8 cellular contexts compared by ENCODE assay signal in genomic region chr12:104457746-104458644, GRCh38. TPM values are rescaled to one million over a fixed set of nuclear protein-coding genes. Genes with fewer than 3 reads are reported as not detected.
DNase-seq lines count a peak whose midpoint lies in the region; ATAC-seq, FAIRE-seq and TF ChIP-seq lines count a peak whose summit lies in the region.

No MANE protein-coding gene starts in this region.

- CTCF ChIA-PET in T-cell (lab: Charles Lee) = interaction anchor here (0.6 to 2.3 kb wide), 9 partner anchors 20 to 337 kb away, joined by 3 to 11 read pairs (median 3); no protein-coding TSS in a partner anchor

- no peaks in the 10 kb centered on the region for H3K9me3 Mint-ChIP-seq in T-cell

- peak overlapping the region; percentile 98 to 99 (median 99) for H3K4me3 Mint-ChIP-seq in T-cell

- DNase-seq in H54 (ENCODE audit: insufficient read length, low spot score) = peak; percentile 30
- DNase-seq in T-cell = peak; percentile 39 to 75 (median 60)
- no peak for DNase-seq in astrocyte of the spinal cord (ENCODE audit: low read depth, low spot score)
- DNase-seq in spleen = peak; percentile 92
- DNase-seq in HT-29 (ENCODE audit: low spot score) = no peak
- no peak for DNase-seq in H4 (ENCODE audit: low spot score)

- H3K27ac ChIP-seq in ACC112 (ENCODE audit: low read depth, low read length) = peak overlapping the region; percentile 68; the same call in 1 of the 2 replicates
- no peak overlapping the region for H3K27ac ChIP-seq in iPS-18a (ENCODE audit: low read length)
- H3K27ac ChIP-seq in spleen = peak overlapping the region; percentile 84 to 93 (median 90)

- no peaks in the 10 kb centered on the region for H3K27me3 ChIP-seq in ACC112 (ENCODE audit: insufficient read depth, low read length)
- H3K27me3 ChIP-seq in iPS-18a (ENCODE audit: control insufficient read depth, insufficient read depth, low read length) = peaks cover 42% of the 10 kb centered on the region
- H3K27me3 ChIP-seq in spleen (replicated peaks in 1 of 7) = no peaks in the 10 kb centered on the region

- H3K4me1 Mint-ChIP-seq in T-cell = peaks cover 51 to 55% (median 53%) of the 10 kb centered on the region in 3 donors

- TF ChIP-seq POLR2A in H54 (IDR thresholded peaks at IDR 0.05; ENCODE audit: low read depth, low read length) (no peak), spleen (IDR thresholded peaks at IDR 0.05) (no peak)

- H3K4me1 ChIP-seq in ACC112 (ENCODE audit: control insufficient read depth, insufficient read depth, low read length, unreplicated experiment) = peaks cover 24% of the 10 kb centered on the region
- peaks cover 27% of the 10 kb centered on the region for H3K4me1 ChIP-seq in iPS-18a (ENCODE audit: control insufficient read depth, low read depth, low read length)
- H3K4me1 ChIP-seq in spleen = peaks cover 33 to 67% (median 51%) of the 10 kb centered on the region in 6 donors

- no peaks in the 10 kb centered on the region for H3K27me3 Mint-ChIP-seq in T-cell

- POLR2A ChIA-PET in T-cell (lab: Charles Lee) = interaction anchor here (0.5 to 2.5 kb wide), 3 partner anchors 20 to 875 kb away, joined by 4 to 11 read pairs (median 11); no protein-coding TSS in a partner anchor

- peak overlapping the region; percentile 76 for H2AFZ ChIP-seq in ACC112 (ENCODE audit: low read length, unreplicated experiment)

- peak overlapping the region; percentile 95 to 97 for H3K27ac Mint-ChIP-seq in T-cell

- H3K4me3 ChIP-seq in ACC112 (ENCODE audit: low read depth, low read length) (peak overlapping the region; percentile 83), astrocyte of the spinal cord (ENCODE audit: low read depth, low read length) (peak overlapping the region; percentile 91), iPS-18a (ENCODE audit: low read length) (peak overlapping the region; percentile 90), spleen (peak overlapping the region; percentile 87 to 100 (median 94))

- no peak for FAIRE-seq in H54 (lab: Jason Lieb, UNC)

- in situ Hi-C loops in astrocyte of the spinal cord (cut with HindIII; ENCODE audit: low sequenced_read_pairs) = no loop called here

- peak; percentile 21 to 46 (median 43) for ATAC-seq in T-cell (replicated peaks in 1 of 4)

- TF ChIP-seq CTCF in astrocyte of the spinal cord (IDR thresholded peaks at IDR 0.05; ENCODE audit: low read depth, low read length) (no peak), spleen (IDR thresholded peaks at IDR 0.05 in 8 of 11, conservative IDR thresholded peaks at IDR 0.05 in 3 of 11) (peak in 2 of 11 experiments; percentile 7 to 16)

- H3K9ac ChIP-seq in iPS-18a (ENCODE audit: low read length) = peak overlapping the region; percentile 77

- no peaks in the 10 kb centered on the region for H3K36me3 Mint-ChIP-seq in T-cell

- intact Hi-C loops in spleen (cut with DNase I; ENCODE audit: low total_unique reads) = loop anchor here (2.0 to 10.0 kb wide), 2 partner anchors 55 to 417 kb away; no protein-coding TSS in a partner anchor

- H3K9me3 ChIP-seq in iPS-18a (ENCODE audit: control insufficient read depth, low read depth, low read length) (no peaks in the 10 kb centered on the region), spleen (no peaks in the 10 kb centered on the region)

- peaks cover 42% of the 10 kb centered on the region for H3K79me2 ChIP-seq in ACC112 (ENCODE audit: control insufficient read depth, insufficient read depth, low read length, unreplicated experiment)

- WGBS in spleen, 5 donors = 0 to 1% (median 1%) methylated on average over 39 to 69 of the region's 69 CpGs

- no peaks in the 10 kb centered on the region for H3K36me3 ChIP-seq in ACC112 (ENCODE audit: insufficient read depth, low read length)
- no peaks in the 10 kb centered on the region for H3K36me3 ChIP-seq in iPS-18a (ENCODE audit: control insufficient read depth, low read depth, low read length)
- H3K36me3 ChIP-seq in spleen = no peaks in the 10 kb centered on the region

RNA-seq across cellular contexts. Expression of gene CHST11, which starts 1.2 kb away (rescaled TPM):
- total RNA-seq in T-cell = 10 to 100 TPM; 49.8 to 78.3 (median 63.7) TPM
- 10 to 100 TPM; 45.0 to 65.1 (median 56.1) TPM for total RNA-seq in spleen
- polyA plus RNA-seq in spleen = 1 to 10 TPM; 5.2 to 6.1 (median 5.8) TPM
- total RNA-seq in HT-29 (2014; rRNA removed; shearing (Covaris generic)) = 1.6 and 3.8 TPM in 2 replicates
- total RNA-seq in H4 (2014; rRNA removed; shearing (Covaris generic)) = 2.5 and 3.4 TPM in 2 replicates

Comparison
In these comparisons a context has a peak if more than half of its experiments do, and no peak if none do; other contexts are left out.
1. DNase-seq: peak in H54 (single experiment), T-cell (34 of 34) and spleen (single experiment); none in astrocyte of the spinal cord (single experiment), HT-29 (single experiment) and H4 (single experiment).
2. Peak in every context shown above with its lines, with median percentiles within 50 percentile points of each other: H3K4me3 ChIP-seq.